8 cellular contexts compared by ENCODE assay signal in genomic region chr4:97987019-97987648, GRCh38.
DNase-seq lines count a peak whose midpoint lies in the region; ATAC-seq lines count a peak whose summit lies in the region.

No MANE protein-coding gene starts in this region.

- intact Hi-C loops in cardiac septum (cut with DNase I): no loop called here

- ATAC-seq in GM19023 (IDR thresholded peaks at IDR 0.05; ENCODE audit: unreplicated experiment): no peak

- DNase-seq in NCI-H1092 treated with DMSO at 0.1 percent for 48 hours (lab: John Stamatoyannopoulos, UW) (peak; percentile 52), NCI-H1092 (lab: John Stamatoyannopoulos, UW) (no peak), NCI-H526 treated with DMSO at 0.1 percent for 48 hours (lab: John Stamatoyannopoulos, UW) (peak; percentile 55), dermis microvascular lymphatic vessel endothelial cell (ENCODE audit: low read depth in 2 of 2) (peak; percentile 0 to 25), putamen (ENCODE audit: low spot score) (peak; percentile 8), UCSD-AML1 (lab: John Stamatoyannopoulos, UW; ENCODE audit: unreplicated experiment) (no peak), cardiac septum (ENCODE audit: low spot score) (no peak)

Comparison
In these comparisons a context has a peak if more than half of its experiments do, and no peak if none do; other contexts are left out.
1. DNase-seq: peak in NCI-H1092 treated with DMSO at 0.1 percent for 48 hours (single experiment), NCI-H526 treated with DMSO at 0.1 percent for 48 hours (single experiment), dermis microvascular lymphatic vessel endothelial cell (2 of 2) and putamen (single experiment); none in NCI-H1092 (single experiment), UCSD-AML1 (single experiment) and cardiac septum (single experiment).